In the genomic region with DNA sequence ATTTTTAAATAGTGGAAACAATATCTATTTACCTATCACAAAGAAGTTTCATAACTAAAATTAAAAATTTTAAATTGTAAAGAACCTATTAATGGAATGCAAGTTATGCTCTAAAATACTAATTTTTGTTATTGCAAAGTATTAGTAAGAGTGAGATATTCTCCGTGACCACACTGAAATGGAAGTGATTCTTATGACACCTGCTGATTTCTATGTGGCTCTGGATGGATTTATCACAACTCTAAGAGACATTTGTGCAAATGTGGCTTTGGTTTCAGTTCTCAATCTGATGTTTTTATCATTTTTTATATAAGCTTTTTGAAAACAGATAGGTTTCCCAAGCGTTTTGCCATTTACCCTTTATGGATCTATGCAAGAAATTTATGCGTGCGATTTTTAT, we compare ENCODE assay signal across 16 cellular contexts.
"Had no signal": no experiment of that assay in that cellular context is flagged by ENCODE, and none has a peak within 500 bp of the region (broad histone marks: within the 10 kb centered on the region; RNA-seq: fewer than 3 reads in every experiment).

No MANE protein-coding gene starts in this region.

- H3K27ac ChIP-seq: cardiac muscle cell, heart right ventricle, thoracic aorta, vagina had no signal

- H3K9me3 ChIP-seq: heart right ventricle, thoracic aorta, vagina had no signal

- H3K27me3 ChIP-seq: cardiac muscle cell, heart right ventricle, vagina had no signal

- H3K4me1 ChIP-seq: heart right ventricle, vagina had no signal

- H3K36me3 ChIP-seq: cardiac muscle cell, heart right ventricle, thoracic aorta, vagina had no signal

- DNase-seq: activated CD4-positive, alpha-beta memory T cell treated with anti-CD3 and anti-CD28 coated beads for 36 hours; activated CD4-positive, alpha-beta T cell treated with anti-CD3 and anti-CD28 coated beads for 48 hours; activated naive CD4-positive, alpha-beta T cell treated with Interleukin-2 at 50 U/mL for 16 hours; activated T-cell treated with anti-CD3 and anti-CD28 coated beads, Interleukin-2, amount 50 U/mL, for 48 hours; cortex of kidney; endodermal cell; heart right ventricle; islet precursor cell; left colon; retina; stimulated activated CD4-positive, alpha-beta T cell treated with anti-CD3 and anti-CD28 coated beads, Interleukin-2, amount 100 ng/mL, for 48 hours; stimulated activated naive CD4-positive, alpha-beta T cell treated with Interleukin-2 at 50 U/mL for 16 hours had no signal

- H3K4me3 ChIP-seq: cardiac muscle cell, heart right ventricle, thoracic aorta, vagina had no signal

- ATAC-seq: heart right ventricle; left colon; natural killer cell treated with Interleukin-12 subunit alpha and Interleukin-12 subunit beta and Interleukin-15 and Interleukin-18, amount 100 ng/mL, for 72 hours had no signal
